ENCODE assay signal across 11 cellular contexts in the genomic region with DNA sequence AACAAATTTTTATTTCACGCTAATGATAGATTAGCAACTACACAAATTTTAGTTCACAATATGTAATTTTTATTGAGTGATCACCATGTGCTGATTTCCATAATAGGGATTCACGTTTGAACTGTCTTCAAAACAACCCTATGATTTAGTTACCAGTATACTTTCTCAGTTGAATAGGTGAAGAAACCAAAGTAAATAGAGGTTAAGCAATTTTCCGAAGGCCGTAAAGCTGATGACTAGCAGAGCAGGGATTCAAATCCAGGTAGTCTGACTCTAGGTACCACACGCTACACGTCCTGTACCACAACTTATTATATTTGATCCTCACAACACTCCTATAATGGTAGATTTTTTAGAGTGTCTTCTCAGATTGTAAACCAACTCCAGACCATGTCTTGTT. TPM values are rescaled to one million over a fixed set of nuclear protein-coding genes. Genes with fewer than 3 reads are reported as not detected.
"Had no signal": no experiment of that assay in that cellular context is flagged by ENCODE, and none has a peak within 500 bp of the region (broad histone marks: within the 10 kb centered on the region; RNA-seq: fewer than 3 reads in every experiment).

No MANE protein-coding gene starts in this region.

RNA-seq across cellular contexts. Expression of gene CCL3, which starts 2.8 kb away (rescaled TPM):
- total RNA-seq: chondrocyte, endothelial cell of umbilical vein, fibroblast of lung, foreskin keratinocyte, left ventricle myocardium inferior, myocyte, progenitor cell of endocrine pancreas had no signal
- polyA plus RNA-seq: endothelial cell of umbilical vein, fibroblast of lung, foreskin keratinocyte had no signal

RNA-seq across cellular contexts. Expression of gene CCL4, which starts 10.9 kb away (rescaled TPM):
- total RNA-seq: chondrocyte, endothelial cell of umbilical vein, fibroblast of lung, foreskin keratinocyte, kidney epithelial cell, myocyte, progenitor cell of endocrine pancreas had no signal
- polyA plus RNA-seq: endothelial cell of umbilical vein, fibroblast of lung, foreskin keratinocyte, smooth muscle cell had no signal

RNA-seq across cellular contexts. Expression of gene CCL18, which starts 28.6 kb away (rescaled TPM):
- total RNA-seq: chondrocyte, endothelial cell of umbilical vein, epithelial cell of proximal tubule, fibroblast of lung, foreskin keratinocyte, kidney epithelial cell, myocyte, progenitor cell of endocrine pancreas, smooth muscle cell, urinary bladder had no signal
- polyA plus RNA-seq: endothelial cell of umbilical vein, fibroblast of lung, foreskin keratinocyte, smooth muscle cell had no signal
